In the genomic region with DNA sequence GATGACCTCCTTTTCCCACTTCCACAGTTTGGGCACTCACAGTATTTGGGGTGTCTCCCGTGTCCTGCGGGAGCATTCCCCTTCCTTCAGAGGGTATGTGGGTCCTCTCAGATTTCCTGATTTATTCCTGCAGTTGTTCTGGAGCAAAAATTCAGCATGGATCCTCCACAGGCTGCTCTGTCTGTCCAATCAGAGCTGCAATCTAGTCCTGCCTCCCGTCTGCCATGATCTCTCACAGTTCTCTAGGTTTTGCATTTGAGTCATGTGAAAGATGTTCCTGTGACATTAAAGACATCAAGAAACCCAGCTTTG, we compare ENCODE assay signal across 15 cellular contexts.
"Had no signal": no experiment of that assay in that cellular context is flagged by ENCODE, and none has a peak within 500 bp of the region (broad histone marks: within the 10 kb centered on the region; RNA-seq: fewer than 3 reads in every experiment).

No MANE protein-coding gene starts in this region.

- H3K4me1 ChIP-seq: esophagus squamous epithelium had no signal

- ATAC-seq: right cardiac atrium; stimulated activated memory B cell treated with anti-CD40 and anti-IgM and Interleukin-4, amounts not matched to agents 10 μg/mL and 1 μg/mL and 100 μg/mL, for 72 hours had no signal

- H3K9me3 ChIP-seq: esophagus squamous epithelium, transverse colon had no signal

- FAIRE-seq: bronchial epithelial cell, colon, kidney had no signal

- H2AFZ ChIP-seq: hepatocyte had no signal

- H3K79me2 ChIP-seq: hepatocyte had no signal

- H3K4me2 ChIP-seq: hepatocyte, smooth muscle cell had no signal

- H3K27me3 ChIP-seq: esophagus squamous epithelium, hepatocyte, transverse colon had no signal

- H3K4me1 Mint-ChIP-seq: stimulated activated memory B cell treated with anti-CD40 and anti-IgM and Interleukin-4, amounts not matched to agents 10 μg/mL and 1 μg/mL and 100 μg/mL, for 72 hours had no signal

- DNase-seq: activated CD4-positive, alpha-beta T cell treated with anti-CD3 and anti-CD28 coated beads for 4 hours; activated CD8-positive, alpha-beta memory T cell treated with anti-CD3 and anti-CD28 coated beads for 24 hours; activated effector memory CD4-positive, alpha-beta T cell treated with Interleukin-2 at 50 U/mL for 16 hours; esophagus squamous epithelium; kidney; right cardiac atrium; T-helper 9 cell; transverse colon had no signal

- H3K36me3 Mint-ChIP-seq: stimulated activated memory B cell treated with anti-CD40 and anti-IgM and Interleukin-4, amounts not matched to agents 10 μg/mL and 1 μg/mL and 100 μg/mL, for 72 hours had no signal

- H3K27me3 Mint-ChIP-seq: stimulated activated memory B cell treated with anti-CD40 and anti-IgM and Interleukin-4, amounts not matched to agents 10 μg/mL and 1 μg/mL and 100 μg/mL, for 72 hours had no signal

- H3K4me3 Mint-ChIP-seq: stimulated activated memory B cell treated with anti-CD40 and anti-IgM and Interleukin-4, amounts not matched to agents 10 μg/mL and 1 μg/mL and 100 μg/mL, for 72 hours had no signal

- H3K27ac ChIP-seq: hepatocyte, transverse colon, VCaP had no signal

- H3K36me3 ChIP-seq: esophagus squamous epithelium, transverse colon had no signal

- H3K27ac Mint-ChIP-seq: activated naive CD4-positive, alpha-beta T cell treated with anti-CD3 and anti-CD28 coated beads, Interleukin-2, amount 50 U/mL, for 72 hours; stimulated activated memory B cell treated with anti-CD40 and anti-IgM and Interleukin-4, amounts not matched to agents 10 μg/mL and 1 μg/mL and 100 μg/mL, for 72 hours had no signal

- H3K4me3 ChIP-seq: esophagus squamous epithelium, hepatocyte, smooth muscle cell, transverse colon had no signal
